ENCODE assay signal across 15 cellular contexts in the genomic region with DNA sequence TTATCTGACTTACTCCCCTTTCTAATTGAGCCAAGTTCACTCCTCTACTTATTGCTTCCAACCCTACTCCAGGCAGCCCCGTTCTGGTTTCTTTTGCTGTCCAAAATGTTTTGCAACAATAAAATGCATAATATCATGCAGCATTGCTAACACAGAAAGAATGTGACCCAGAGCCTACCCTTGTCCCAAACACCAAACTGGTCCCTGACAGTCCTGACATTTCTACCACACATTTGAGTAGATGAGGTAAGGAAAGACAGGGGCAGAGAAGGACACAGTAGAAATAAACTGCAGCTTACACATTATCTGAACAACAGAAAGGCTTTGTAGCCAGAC. TPM values are rescaled to one million over a fixed set of nuclear protein-coding genes. Genes with fewer than 3 reads are reported as not detected.
DNase-seq lines count a peak whose midpoint lies in the region; ATAC-seq and TF ChIP-seq lines count a peak whose summit lies in the region.
"Had no signal": no experiment of that assay in that cellular context is flagged by ENCODE, and none has a peak within 500 bp of the region (broad histone marks: within the 10 kb centered on the region; RNA-seq: fewer than 3 reads in every experiment).

No MANE protein-coding gene starts in this region.

- H3K9me3 Mint-ChIP-seq in Caco-2 (ENCODE audit: unreplicated experiment) = peaks cover under 1% of the 10 kb centered on the region
- H3K9me3 Mint-ChIP-seq in progenitor cell of endocrine pancreas (ENCODE audit: low read depth) = no peaks in the 10 kb centered on the region
- H3K9me3 Mint-ChIP-seq in activated T-helper 1 cell treated with anti-CD3 and anti-CD28 coated beads, Interleukin-12 subunit alpha, Interleukin-12 subunit beta, Interleukin-2, Interleukin-4 antibody, amounts not matched to agents 30 ng/mL and 10 ng/mL and 1 ng/mL, durations not matched to agents 14 hours and 24 hours and 36 hours = no peaks in the 10 kb centered on the region
- H3K9me3 Mint-ChIP-seq in immature natural killer cell = peaks cover 0 to 8% (median 1%) of the 10 kb centered on the region in 6 donors
- H3K9me3 Mint-ChIP-seq: activated CD4-positive, alpha-beta memory T cell treated with anti-CD3 and anti-CD28 coated beads for 36 hours had no signal

- BruUV-seq in Caco-2 (replicated peaks; lab: Mats Ljungman, UMichigan) = no TSS peak

- peak overlapping the region; percentile 28 to 42 for H3K27ac ChIP-seq in prostate gland
- H3K27ac ChIP-seq in vagina = no peak overlapping the region

- TF ChIP-seq CTCF in Caco-2 (IDR thresholded peaks at IDR 0.05; ENCODE audit: insufficient read depth in 1 of 2, low read depth in 1 of 2, low read length in 1 of 2, severe bottlenecking in 1 of 2, unreplicated experiment in 1 of 2) = no peak
- no peak for TF ChIP-seq CTCF in prostate gland (IDR thresholded peaks at IDR 0.05)
- TF ChIP-seq CTCF in progenitor cell of endocrine pancreas (IDR thresholded peaks at IDR 0.05; ENCODE audit: unreplicated experiment) = no peak
- TF ChIP-seq CTCF in vagina (IDR thresholded peaks at IDR 0.05) = no peak

- H3K27me3 Mint-ChIP-seq in Caco-2 (ENCODE audit: insufficient read depth, unreplicated experiment) (no peaks in the 10 kb centered on the region), progenitor cell of endocrine pancreas (peaks cover 38% of the 10 kb centered on the region), immature natural killer cell (ENCODE audit: low read depth in 3 of 3) (peaks cover 0 to 2% (median 0%) of the 10 kb centered on the region in 3 donors)
- H3K27me3 Mint-ChIP-seq in activated T-helper 1 cell treated with anti-CD3 and anti-CD28 coated beads, Interleukin-12 subunit alpha, Interleukin-12 subunit beta, Interleukin-2, Interleukin-4 antibody, amounts not matched to agents 30 ng/mL and 10 ng/mL and 1 ng/mL, durations not matched to agents 14 hours and 24 hours and 36 hours (ENCODE audit: insufficient read depth) = no peaks in the 10 kb centered on the region

- ATAC-seq in SK-N-SH treated with all-trans-retinoic acid at 6 μM for 48 hours = peak; percentile 36

- H3K4me3 Mint-ChIP-seq in Caco-2 (ENCODE audit: unreplicated experiment) (no peak overlapping the region), progenitor cell of endocrine pancreas (ENCODE audit: low read depth) (no peak overlapping the region), immature natural killer cell (no peak overlapping the region)
- H3K4me3 Mint-ChIP-seq in activated T-helper 1 cell treated with anti-CD3 and anti-CD28 coated beads, Interleukin-12 subunit alpha, Interleukin-12 subunit beta, Interleukin-2, Interleukin-4 antibody, amounts not matched to agents 30 ng/mL and 10 ng/mL and 1 ng/mL, durations not matched to agents 14 hours and 24 hours and 36 hours = no peak overlapping the region
- H3K4me3 Mint-ChIP-seq: activated CD4-positive, alpha-beta memory T cell treated with anti-CD3 and anti-CD28 coated beads for 36 hours; CD14-positive monocyte had no signal

- H3K36me3 ChIP-seq in Caco-2 (ENCODE audit: control insufficient read depth, insufficient read depth, low read length) (no peaks in the 10 kb centered on the region; the same call in 1 of the 2 replicates), prostate gland (no peaks in the 10 kb centered on the region), vagina (no peaks in the 10 kb centered on the region)

- H3K9me3 ChIP-seq in Caco-2 (no peaks in the 10 kb centered on the region), prostate gland (no peaks in the 10 kb centered on the region), vagina (no peaks in the 10 kb centered on the region)

- H3K36me3 Mint-ChIP-seq in Caco-2 (ENCODE audit: insufficient read depth, unreplicated experiment) (no peaks in the 10 kb centered on the region), progenitor cell of endocrine pancreas (ENCODE audit: insufficient read depth) (no peaks in the 10 kb centered on the region), immature natural killer cell (no peaks in the 10 kb centered on the region)
- H3K36me3 Mint-ChIP-seq in activated T-helper 1 cell treated with anti-CD3 and anti-CD28 coated beads, Interleukin-12 subunit alpha, Interleukin-12 subunit beta, Interleukin-2, Interleukin-4 antibody, amounts not matched to agents 30 ng/mL and 10 ng/mL and 1 ng/mL, durations not matched to agents 14 hours and 24 hours and 36 hours (ENCODE audit: low read depth) = no peaks in the 10 kb centered on the region
- H3K36me3 Mint-ChIP-seq: activated CD4-positive, alpha-beta memory T cell treated with anti-CD3 and anti-CD28 coated beads for 36 hours; CD14-positive monocyte had no signal

- 32% methylated on average over 1 of the region's 1 CpG for WGBS in prostate gland

- TF ChIP-seq POLR2A in prostate gland (IDR thresholded peaks at IDR 0.05) = no peak
- TF ChIP-seq POLR2A in vagina (IDR thresholded peaks at IDR 0.05) = no peak

- POLR2A ChIA-PET in Caco-2 (lab: Charles Lee) = no interaction called here

- intact Hi-C loops in Caco-2 (cut with micrococcal nuclease; ENCODE audit: unreplicated experiment) (no loop called here), prostate gland (cut with DNase I) (no loop called here), vagina (cut with DNase I) (no loop called here)
- intact Hi-C loops in activated T-helper 1 cell treated with anti-CD3 and anti-CD28 coated beads, Interleukin-12 subunit alpha, Interleukin-12 subunit beta, Interleukin-2, Interleukin-4 antibody, amounts not matched to agents 30 ng/mL and 10 ng/mL and 1 ng/mL, durations not matched to agents 14 hours and 24 hours and 36 hours (cut with micrococcal nuclease) = no loop called here

- peak overlapping the region; percentile 87 for H3K27ac Mint-ChIP-seq in Caco-2 (ENCODE audit: unreplicated experiment)
- H3K27ac Mint-ChIP-seq in progenitor cell of endocrine pancreas = no peak overlapping the region
- no peak overlapping the region for H3K27ac Mint-ChIP-seq in activated T-helper 1 cell treated with anti-CD3 and anti-CD28 coated beads, Interleukin-12 subunit alpha, Interleukin-12 subunit beta, Interleukin-2, Interleukin-4 antibody, amounts not matched to agents 30 ng/mL and 10 ng/mL and 1 ng/mL, durations not matched to agents 14 hours and 24 hours and 36 hours
- no peak overlapping the region for H3K27ac Mint-ChIP-seq in immature natural killer cell
- H3K27ac Mint-ChIP-seq: activated CD4-positive, alpha-beta memory T cell treated with anti-CD3 and anti-CD28 coated beads for 36 hours; CD14-positive monocyte had no signal

- DNase-seq in Caco-2 (no peak), globus pallidus (ENCODE audit: low spot score) (peak; percentile 28), prostate gland (ENCODE audit: low spot score) (no peak), progenitor cell of endocrine pancreas (ENCODE audit: low spot score, unreplicated experiment) (no peak), vagina (ENCODE audit: extremely low spot score in 2 of 2) (no peak), immature natural killer cell (no peak)
- DNase-seq in activated T-helper 1 cell treated with anti-CD3 and anti-CD28 coated beads, Interleukin-12 subunit alpha, Interleukin-12 subunit beta, Interleukin-2, Interleukin-4 antibody, amounts not matched to agents 30 ng/mL and 10 ng/mL and 1 ng/mL, durations not matched to agents 14 hours and 24 hours and 36 hours (ENCODE audit: low spot score) = no peak
- DNase-seq: activated CD4-positive, alpha-beta memory T cell treated with anti-CD3 and anti-CD28 coated beads for 36 hours; activated gamma-delta T cell treated with Interleukin-2 at 50 U/mL for 16 hours; cerebellar nuclear complex; NCI-H2227 treated with DMSO at 0.1 percent for 48 hours; stimulated activated CD4-positive, alpha-beta T cell treated with anti-CD3 and anti-CD28 coated beads, Interleukin-2, amount 100 ng/mL, for 24 hours had no signal

- H3K4me1 ChIP-seq in Caco-2 (peaks cover 27% of the 10 kb centered on the region), prostate gland (replicated peaks) (no peaks in the 10 kb centered on the region), vagina (no peaks in the 10 kb centered on the region)

- H3K4me3 ChIP-seq in Caco-2 (ENCODE audit: low read depth, low read length) (no peak overlapping the region), prostate gland (no peak overlapping the region), vagina (no peak overlapping the region)

- peaks cover 26% of the 10 kb centered on the region for H3K4me1 Mint-ChIP-seq in Caco-2 (ENCODE audit: low read depth, unreplicated experiment)
- peaks cover 13% of the 10 kb centered on the region for H3K4me1 Mint-ChIP-seq in progenitor cell of endocrine pancreas (ENCODE audit: low read depth)
- H3K4me1 Mint-ChIP-seq in activated T-helper 1 cell treated with anti-CD3 and anti-CD28 coated beads, Interleukin-12 subunit alpha, Interleukin-12 subunit beta, Interleukin-2, Interleukin-4 antibody, amounts not matched to agents 30 ng/mL and 10 ng/mL and 1 ng/mL, durations not matched to agents 14 hours and 24 hours and 36 hours (ENCODE audit: low read depth) = no peaks in the 10 kb centered on the region
- no peaks in the 10 kb centered on the region for H3K4me1 Mint-ChIP-seq in immature natural killer cell
- H3K4me1 Mint-ChIP-seq: CD14-positive monocyte had no signal

- H3K27me3 ChIP-seq in Caco-2 (replicated peaks; ENCODE audit: control insufficient read depth, insufficient read depth, low read length) (no peaks in the 10 kb centered on the region), prostate gland (replicated peaks; ENCODE audit: insufficient read depth) (no peaks in the 10 kb centered on the region), vagina (no peaks in the 10 kb centered on the region)

- CTCF ChIA-PET in Caco-2 (lab: Charles Lee) = interaction anchor here (1.0 kb wide), 1 partner anchor 33 kb away, joined by 10 read pairs; no protein-coding TSS in a partner anchor

TF ChIP-seq in SK-N-SH treated with all-trans-retinoic acid at 6 μM for 48 hours, 23 proteins besides CTCF, POLR2A, EP300 and RAD21 (continues in another document):
- TF ChIP-seq ZNF8 (CRISPR knock-in tag; IDR thresholded peaks at IDR 0.05) (no peak), GLIS3 (CRISPR knock-in tag; IDR thresholded peaks at IDR 0.05) (no peak)

RNA-seq across cellular contexts. Expression of gene SOX9, which starts 31.5 kb away (rescaled TPM):
- total RNA-seq in Caco-2 (2022) = 46.2 and 51.5 TPM in 2 replicates
- total RNA-seq in prostate gland = 100 to 1,000 TPM in 1 of 2 donors, 10 to 100 TPM in 1; 92.8 to 204 TPM
- 190 and 219 TPM in 2 replicates for total RNA-seq in progenitor cell of endocrine pancreas
- total RNA-seq in activated T-helper 1 cell treated with anti-CD3 and anti-CD28 coated beads, Interleukin-12 subunit alpha, Interleukin-12 subunit beta, Interleukin-2, Interleukin-4 antibody, amounts not matched to agents 30 ng/mL and 10 ng/mL and 1 ng/mL, durations not matched to agents 14 hours and 24 hours and 36 hours = not detected in 2 replicates
- 22.8 TPM for total RNA-seq in vagina
- not detected for polyA plus RNA-seq in immature natural killer cell
- total RNA-seq: activated CD4-positive, alpha-beta memory T cell treated with anti-CD3 and anti-CD28 coated beads for 36 hours; endothelial cell of umbilical vein had no signal
- polyA plus RNA-seq: CD14-positive monocyte, endothelial cell of umbilical vein had no signal

Comparison
In these comparisons a context has a peak if more than half of its experiments do, and no peak if none do; other contexts are left out.
1. RNA of gene SOX9, which starts 31.5 kb away (total RNA-seq): 190 to 219 TPM in progenitor cell of endocrine pancreas, 92.8 to 204 TPM in prostate gland, 46.2 to 51.5 TPM in Caco-2 and 22.8 TPM in vagina (single experiment); not detected in activated T-helper 1 cell treated with anti-CD3 and anti-CD28 coated beads, Interleukin-12 subunit alpha, Interleukin-12 subunit beta, Interleukin-2, Interleukin-4 antibody, amounts not matched to agents 30 ng/mL and 10 ng/mL and 1 ng/mL, durations not matched to agents 14 hours and 24 hours and 36 hours; every median in the first group is over 10 times any median in the second.